Comparison of ENCODE assay signal across 28 cellular contexts in genomic region chr2:175947073-175947472, GRCh38.
"Had no signal": no experiment of that assay in that cellular context is flagged by ENCODE, and none has a peak within 500 bp of the region (broad histone marks: within the 10 kb centered on the region; RNA-seq: fewer than 3 reads in every experiment).

No MANE protein-coding gene starts in this region.

- H3K4me1 Mint-ChIP-seq: immature natural killer cell; mesothelial cell of epicardium; naive thymus-derived CD4-positive, alpha-beta T cell; stimulated activated memory B cell treated with anti-CD40 and anti-IgM and Interleukin-4, amounts not matched to agents 10 μg/mL and 1 μg/mL and 100 μg/mL, for 72 hours; stimulated activated naive CD8-positive, alpha-beta T cell treated with anti-CD3 and anti-CD28 coated beads, Interleukin-15, amount 100 ng/mL, for 72 hours had no signal

- ATAC-seq: naive thymus-derived CD4-positive, alpha-beta T cell; natural killer cell treated with Interleukin-12 subunit alpha and Interleukin-12 subunit beta and Interleukin-15 and Interleukin-18, amount 100 ng/mL, for 72 hours; pancreas; right cardiac atrium; sciatic nerve; stimulated activated memory B cell treated with anti-CD40 and anti-IgM and Interleukin-4, amounts not matched to agents 10 μg/mL and 1 μg/mL and 100 μg/mL, for 72 hours; stimulated activated naive CD8-positive, alpha-beta T cell treated with anti-CD3 and anti-CD28 coated beads, Interleukin-15, amount 100 ng/mL, for 72 hours had no signal

- H3K4me3 Mint-ChIP-seq: immature natural killer cell; mesothelial cell of epicardium; naive thymus-derived CD4-positive, alpha-beta T cell; natural killer cell treated with Interleukin-12 subunit alpha and Interleukin-12 subunit beta and Interleukin-15 and Interleukin-18, amount 100 ng/mL, for 72 hours; stimulated activated memory B cell treated with anti-CD40 and anti-IgM and Interleukin-4, amounts not matched to agents 10 μg/mL and 1 μg/mL and 100 μg/mL, for 72 hours; stimulated activated naive CD8-positive, alpha-beta T cell treated with anti-CD3 and anti-CD28 coated beads, Interleukin-15, amount 100 ng/mL, for 72 hours had no signal

- H3K4me3 ChIP-seq: left ventricle myocardium inferior, lung, pancreas, prostate gland, spleen, testis, thyroid gland, transverse colon, upper lobe of left lung, vagina had no signal

- DNase-seq: hypothalamus; immature natural killer cell; kidney; left ventricle myocardium inferior; mesendoderm; naive thymus-derived CD4-positive, alpha-beta T cell; pancreas; posterior cingulate gyrus; retina; right cardiac atrium; small intestine; spleen; stimulated activated CD4-positive, alpha-beta T cell treated with anti-CD3 and anti-CD28 coated beads, Interleukin-4, amount 100 ng/mL, for 4 hours; stimulated activated CD8-positive, alpha-beta memory T cell treated with anti-CD3 and anti-CD28 coated beads, Interleukin-4, amount 100 ng/mL, for 48 hours; stimulated activated naive CD4-positive, alpha-beta T cell treated with Interleukin-2 at 50 U/mL for 16 hours; stimulated activated naive CD8-positive, alpha-beta T cell treated with anti-CD3 and anti-CD28 coated beads, Interleukin-15, amount 100 ng/mL, for 72 hours; testis; thyroid gland; transverse colon; upper lobe of left lung had no signal

- H3K9me3 Mint-ChIP-seq: immature natural killer cell; natural killer cell treated with Interleukin-12 subunit alpha and Interleukin-12 subunit beta and Interleukin-15 and Interleukin-18, amount 100 ng/mL, for 72 hours; stimulated activated memory B cell treated with anti-CD40 and anti-IgM and Interleukin-4, amounts not matched to agents 10 μg/mL and 1 μg/mL and 100 μg/mL, for 72 hours; stimulated activated naive CD8-positive, alpha-beta T cell treated with anti-CD3 and anti-CD28 coated beads, Interleukin-15, amount 100 ng/mL, for 72 hours had no signal

- H3K27me3 Mint-ChIP-seq: naive thymus-derived CD4-positive, alpha-beta T cell; natural killer cell treated with Interleukin-12 subunit alpha and Interleukin-12 subunit beta and Interleukin-15 and Interleukin-18, amount 100 ng/mL, for 72 hours; stimulated activated memory B cell treated with anti-CD40 and anti-IgM and Interleukin-4, amounts not matched to agents 10 μg/mL and 1 μg/mL and 100 μg/mL, for 72 hours; stimulated activated naive CD8-positive, alpha-beta T cell treated with anti-CD3 and anti-CD28 coated beads, Interleukin-15, amount 100 ng/mL, for 72 hours had no signal

- H3K27ac Mint-ChIP-seq: immature natural killer cell; mesothelial cell of epicardium; naive thymus-derived CD4-positive, alpha-beta T cell; natural killer cell treated with Interleukin-12 subunit alpha and Interleukin-12 subunit beta and Interleukin-15 and Interleukin-18, amount 100 ng/mL, for 72 hours; stimulated activated memory B cell treated with anti-CD40 and anti-IgM and Interleukin-4, amounts not matched to agents 10 μg/mL and 1 μg/mL and 100 μg/mL, for 72 hours had no signal

- FAIRE-seq: islet of Langerhans had no signal
